ENCODE assay signal across 23 cellular contexts in genomic region chr6:13011612-13012146, GRCh38.
DNase-seq lines count a peak whose midpoint lies in the region; ATAC-seq, FAIRE-seq and TF ChIP-seq lines count a peak whose summit lies in the region.
"Had no signal": no experiment of that assay in that cellular context is flagged by ENCODE, and none has a peak within 500 bp of the region (broad histone marks: within the 10 kb centered on the region; RNA-seq: fewer than 3 reads in every experiment).

No MANE protein-coding gene starts in this region.

- no peaks in the 10 kb centered on the region for H3K9me3 ChIP-seq in small intestine (ENCODE audit: control insufficient read depth, low read depth)
- H3K9me3 ChIP-seq: Caco-2, stomach, transverse colon had no signal

- H3K4me3 Mint-ChIP-seq in brain: peak overlapping the region; percentile 22 to 96 (median 74)
- no peak overlapping the region for H3K4me3 Mint-ChIP-seq in HFFc6
- H3K4me3 Mint-ChIP-seq: activated CD4-positive, alpha-beta T cell treated with anti-CD3 and anti-CD28 coated beads for 36 hours; dendritic cell treated with granulocyte-macrophage colony-stimulating factor and Interleukin-4, amounts not matched to agents 40 ng/mL and 50 ng/mL, for 4 days had no signal

- H3K4me1 Mint-ChIP-seq in brain: peaks cover 27% of the 10 kb centered on the region
- peaks cover 25% of the 10 kb centered on the region for H3K4me1 Mint-ChIP-seq in HFFc6 (ENCODE audit: low read depth)

- no peak for FAIRE-seq in small intestine (lab: Jason Lieb, UNC)
- FAIRE-seq: A204.1, endometrium had no signal

- H3K4me1 ChIP-seq in small intestine (ENCODE audit: control insufficient read depth in 2 of 2, insufficient read depth in 1 of 2, low read depth in 1 of 2, low read length in 1 of 2): peaks cover 2 to 4% of the 10 kb centered on the region in 2 donors

- ATAC-seq in GM21381 (IDR thresholded peaks at IDR 0.05; ENCODE audit: unreplicated experiment): no peak
- ATAC-seq: activated CD4-positive, alpha-beta T cell treated with anti-CD3 and anti-CD28 coated beads for 36 hours; right cardiac atrium had no signal

- H3K27me3 Mint-ChIP-seq in brain: peaks cover 52% of the 10 kb centered on the region
- peaks cover 19% of the 10 kb centered on the region for H3K27me3 Mint-ChIP-seq in HFFc6 (ENCODE audit: insufficient read depth)

- H3K9me3 Mint-ChIP-seq in brain (no peaks in the 10 kb centered on the region), HFFc6 (no peaks in the 10 kb centered on the region)
- H3K9me3 Mint-ChIP-seq: dendritic cell treated with granulocyte-macrophage colony-stimulating factor and Interleukin-4, amounts not matched to agents 40 ng/mL and 50 ng/mL, for 4 days had no signal

- DNase-seq in NCI-H1436 (lab: John Stamatoyannopoulos, UW): peak; percentile 28
- DNase-seq in NCI-H1436 treated with DMSO at 0.1 percent for 48 hours (lab: John Stamatoyannopoulos, UW): no peak
- DNase-seq in NCI-H2029 treated with DMSO at 0.1 percent for 48 hours (lab: John Stamatoyannopoulos, UW): peak; percentile 72
- DNase-seq in small intestine: peak; percentile 56
- no peak for DNase-seq in C1 segment of cervical spinal cord (lab: John Stamatoyannopoulos, UW)
- no peak for DNase-seq in HFFc6
- DNase-seq: activated CD4-positive, alpha-beta T cell treated with anti-CD3 and anti-CD28 coated beads for 36 hours; activated naive CD4-positive, alpha-beta T cell treated with Interleukin-2 at 50 U/mL for 16 hours; activated T-cell treated with anti-CD3 and anti-CD28 coated beads, Interleukin-2, amount 50 U/mL, for 48 hours; amygdala; Caco-2; kidney glomerular epithelial cell; NCI-H187; NCI-H510A treated with DMSO at 0.1 percent for 48 hours; right cardiac atrium; stomach; transverse colon had no signal

- TF ChIP-seq CTCF in brain (conservative IDR thresholded peaks at IDR 0.05) (no peak), HFFc6 (IDR thresholded peaks at IDR 0.05) (no peak)

- peak overlapping the region in 1 of 2 donors; percentile 75 for H3K27ac ChIP-seq in small intestine (ENCODE audit: low read depth in 1 of 2, low read length in 1 of 2)
- H3K27ac ChIP-seq: stomach, transverse colon had no signal

- peak overlapping the region in 1 of 5 experiments; percentile 7 for H3K27ac Mint-ChIP-seq in brain
- no peak overlapping the region for H3K27ac Mint-ChIP-seq in HFFc6
- H3K27ac Mint-ChIP-seq: activated CD4-positive, alpha-beta T cell treated with anti-CD3 and anti-CD28 coated beads for 36 hours; dendritic cell treated with granulocyte-macrophage colony-stimulating factor and Interleukin-4, amounts not matched to agents 40 ng/mL and 50 ng/mL, for 4 days; IgD-negative memory B cell had no signal

- no peaks in the 10 kb centered on the region for H3K27me3 ChIP-seq in small intestine (ENCODE audit: control insufficient read depth in 2 of 2, insufficient read depth in 2 of 2, low read length in 2 of 2)

- H3K4me3 ChIP-seq in small intestine (ENCODE audit: low read depth in 1 of 2, low read length in 2 of 2): no peak overlapping the region
- H3K4me3 ChIP-seq: stomach, transverse colon had no signal

- WGBS in small intestine, 3 donors: 24 to 70% (median 40%) methylated on average over 5 of the region's 5 CpGs

- H3K36me3 ChIP-seq in small intestine (ENCODE audit: control insufficient read depth in 2 of 2, insufficient read depth in 2 of 2, low read length in 2 of 2): no peaks in the 10 kb centered on the region
- H3K36me3 ChIP-seq: stomach, transverse colon had no signal

- H3K36me3 Mint-ChIP-seq in brain (no peaks in the 10 kb centered on the region), HFFc6 (ENCODE audit: low read depth) (no peaks in the 10 kb centered on the region)
- H3K36me3 Mint-ChIP-seq: IgD-negative memory B cell had no signal

Comparison
In these comparisons a context has a peak if more than half of its experiments do, and no peak if none do; other contexts are left out.
1. DNase-seq: peak in NCI-H1436 (single experiment), NCI-H2029 treated with DMSO at 0.1 percent for 48 hours (single experiment) and small intestine (single experiment); none in NCI-H1436 treated with DMSO at 0.1 percent for 48 hours (single experiment), C1 segment of cervical spinal cord (0 of 14) and HFFc6 (single experiment).